In the genomic region with DNA sequence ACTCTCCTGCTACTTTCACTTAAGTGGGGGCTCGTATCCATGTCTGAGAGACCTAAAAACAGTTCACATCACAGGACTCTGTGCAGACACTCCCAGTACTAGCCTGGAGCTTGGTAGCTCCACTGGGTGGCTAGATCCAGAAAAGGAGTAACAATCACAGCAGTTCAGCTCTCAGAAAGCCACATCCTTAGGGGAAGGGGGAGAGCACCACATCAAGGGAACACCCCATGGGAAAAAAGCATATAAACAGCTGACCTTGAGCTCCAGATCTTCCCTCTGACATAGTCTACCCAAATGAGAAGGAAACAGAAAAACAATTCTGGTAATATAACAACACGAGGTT, we compare ENCODE assay signal across 25 cellular contexts.
DNase-seq lines count a peak whose midpoint lies in the region; ATAC-seq, FAIRE-seq and TF ChIP-seq lines count a peak whose summit lies in the region.
"Had no signal": no experiment of that assay in that cellular context is flagged by ENCODE, and none has a peak within 500 bp of the region (broad histone marks: within the 10 kb centered on the region; RNA-seq: fewer than 3 reads in every experiment).

No MANE protein-coding gene starts in this region.

- 56% methylated on average over 2 of the region's 2 CpGs for WGBS in smooth muscle cell (ENCODE audit: low lambda C conversion rate)

- intact Hi-C loops in left ventricle myocardium superior (cut with micrococcal nuclease) (no loop called here), Right ventricle myocardium superior (cut with DNase I) (no loop called here), sciatic nerve (cut with DNase I) (no loop called here)

- no peaks in the 10 kb centered on the region for H4K20me1 ChIP-seq in smooth muscle cell (ENCODE audit: low read depth)

- H3K9ac ChIP-seq in iPS-20b (ENCODE audit: low read depth, low read length), result 0 out of 2 replicates have a peak overlapping the region, but pooled peaks have one; percentile 2
- no peak overlapping the region for H3K9ac ChIP-seq in smooth muscle cell (ENCODE audit: low read depth)

- DNase-seq in left ventricle myocardium superior, result no peak
- no peak for DNase-seq in Right ventricle myocardium superior
- DNase-seq in SJCRH30, result peak; percentile 62 to 85
- no peak for DNase-seq in smooth muscle cell (lab: John Stamatoyannopoulos, UW; ENCODE audit: unreplicated experiment)
- DNase-seq in sciatic nerve (ENCODE audit: low spot score), result no peak
- no peak for DNase-seq in inferior parietal cortex (ENCODE audit: extremely low spot score)
- no peak for DNase-seq in urothelium cell line (ENCODE audit: low spot score)
- DNase-seq: activated CD4-positive, alpha-beta T cell treated with anti-CD3 and anti-CD28 coated beads for 48 hours; activated naive CD4-positive, alpha-beta T cell treated with anti-CD3 and anti-CD28 coated beads, Interleukin-2, amount 10 ng/mL, durations not matched to agents 7 days and 5 days; amniotic stem cell; COR-L47; cortex of kidney; H9; islet precursor cell; stimulated activated CD4-positive, alpha-beta T cell treated with anti-CD3 and anti-CD28 coated beads, Interleukin-2, amount 100 ng/mL, for 48 hours; T-helper 2 cell; uterus had no signal

- no peaks in the 10 kb centered on the region for H3K79me2 ChIP-seq in smooth muscle cell (ENCODE audit: low read depth)

- H2AFZ ChIP-seq in smooth muscle cell (ENCODE audit: low read depth), result no peak overlapping the region

- H3K9me3 ChIP-seq in SJCRH30 (replicated peaks), result no peaks in the 10 kb centered on the region
- H3K9me3 ChIP-seq in iPS-20b (ENCODE audit: insufficient read depth, low read depth, low read length), result no peaks in the 10 kb centered on the region
- no peaks in the 10 kb centered on the region for H3K9me3 ChIP-seq in smooth muscle cell (replicated peaks; ENCODE audit: low read depth)
- H3K9me3 ChIP-seq: suprapubic skin, uterus had no signal

- FAIRE-seq in urothelium cell line (lab: Jason Lieb, UNC), result no peak
- FAIRE-seq: A204.1, endometrium had no signal

- H3K4me3 ChIP-seq in SJCRH30 (peak overlapping the region; percentile 49), iPS-20b (ENCODE audit: low read length) (no peak overlapping the region), smooth muscle cell (no peak overlapping the region)
- H3K4me3 ChIP-seq: SK-N-MC, suprapubic skin, uterus had no signal

- H3K4me2 ChIP-seq in smooth muscle cell, result no peak overlapping the region

- H3K27ac ChIP-seq in SJCRH30, result peak overlapping the region; percentile 84
- H3K27ac ChIP-seq in iPS-20b (ENCODE audit: low read length), result no peak overlapping the region
- peak overlapping the region; percentile 28 for H3K27ac ChIP-seq in smooth muscle cell (ENCODE audit: low read depth)
- H3K27ac ChIP-seq: HL-60, SK-N-MC, suprapubic skin, uterus had no signal

- H3K36me3 ChIP-seq in SJCRH30, result no peaks in the 10 kb centered on the region
- no peaks in the 10 kb centered on the region for H3K36me3 ChIP-seq in iPS-20b (ENCODE audit: insufficient read depth, low read depth, low read length)
- H3K36me3 ChIP-seq in smooth muscle cell (ENCODE audit: low read depth), result no peaks in the 10 kb centered on the region
- H3K36me3 ChIP-seq: suprapubic skin, uterus had no signal

- H3K4me1 ChIP-seq in SJCRH30, result peaks cover 11% of the 10 kb centered on the region; the same call in 1 of the 2 replicates
- peaks cover 4% of the 10 kb centered on the region; the same call in 1 of the 2 replicates for H3K4me1 ChIP-seq in iPS-20b (ENCODE audit: insufficient read depth, low read length)
- peaks cover 6% of the 10 kb centered on the region for H3K4me1 ChIP-seq in smooth muscle cell (ENCODE audit: low read depth)
- H3K4me1 ChIP-seq: suprapubic skin, uterus had no signal

- no peak for TF ChIP-seq CTCF in smooth muscle cell (IDR thresholded peaks at IDR 0.05; ENCODE audit: borderline replicate concordance, insufficient read depth, poor library complexity, severe bottlenecking)

- H3F3A ChIP-seq in smooth muscle cell (ENCODE audit: low read depth), result no peaks in the 10 kb centered on the region

- peak; percentile 30 for ATAC-seq in left ventricle myocardium superior
- no peak for ATAC-seq in Right ventricle myocardium superior (ENCODE audit: poor library complexity)
- ATAC-seq in sciatic nerve, result no peak
- ATAC-seq: Panc1; stimulated activated memory B cell treated with anti-CD40 and anti-IgM and Interleukin-4, amounts not matched to agents 10 μg/mL and 1 μg/mL and 100 μg/mL, for 72 hours had no signal

- H3K27me3 ChIP-seq in SJCRH30, result no peaks in the 10 kb centered on the region
- H3K27me3 ChIP-seq in iPS-20b (ENCODE audit: insufficient read depth, low read length), result no peaks in the 10 kb centered on the region
- no peaks in the 10 kb centered on the region for H3K27me3 ChIP-seq in smooth muscle cell (ENCODE audit: low read depth)
- H3K27me3 ChIP-seq: suprapubic skin, uterus had no signal

Comparison
In these comparisons a context has a peak if more than half of its experiments do, and no peak if none do; other contexts are left out.
1. DNase-seq: peak in SJCRH30 (2 of 2); none in left ventricle myocardium superior (single experiment), Right ventricle myocardium superior (single experiment), smooth muscle cell (single experiment), sciatic nerve (single experiment), inferior parietal cortex (single experiment) and urothelium cell line (single experiment).